In genomic region chr10:77909755-77910375, GRCh38 we compare ENCODE assay signal across 1 cellular context.
TF ChIP-seq lines count a peak whose summit lies in the region.

No MANE protein-coding gene starts in this region.

TF ChIP-seq in IMR-90, 13 proteins besides CTCF, POLR2A, EP300 and RAD21 (continued from another document):
- TF ChIP-seq USF2 (IDR thresholded peaks at IDR 0.05; ENCODE audit: low read depth, low read length) = no peak
- TF ChIP-seq MXI1 (IDR thresholded peaks at IDR 0.05; ENCODE audit: borderline replicate concordance, low read depth, low read length) = no peak
- no peak for TF ChIP-seq CEBPB (IDR thresholded peaks at IDR 0.05; ENCODE audit: low read depth, low read length)
- TF ChIP-seq MAZ (IDR thresholded peaks at IDR 0.05; ENCODE audit: borderline replicate concordance, low read depth, low read length) = no peak
- no peak for TF ChIP-seq SMC3 (IDR thresholded peaks at IDR 0.05; ENCODE audit: low read depth, low read length)
